In genomic region chr19:15368051-15368632, GRCh38 we compare ENCODE assay signal across 13 cellular contexts.
"Had no signal": no experiment of that assay in that cellular context is flagged by ENCODE, and none has a peak within 500 bp of the region (broad histone marks: within the 10 kb centered on the region; RNA-seq: fewer than 3 reads in every experiment).

No MANE protein-coding gene starts in this region.

- H3K9me3 Mint-ChIP-seq: activated CD4-positive, alpha-beta T cell treated with anti-CD3 and anti-CD28 coated beads, Interleukin-2, amount 10 ng/mL, durations not matched to agents 24 days and 14 days; T-helper 2 cell treated with Interferon-gamma antibody and Interleukin-4, amounts not matched to agents 5 μg/mL and 100 μg/mL, for 36 hours had no signal

- H3K27ac ChIP-seq: hepatocyte, sigmoid colon, tibial nerve had no signal

- H3K9me3 ChIP-seq: sigmoid colon, tibial nerve had no signal

- H3K4me3 ChIP-seq: hepatocyte, sigmoid colon, tibial nerve had no signal

- H3K27ac Mint-ChIP-seq: nephron progenitor cell; T-helper 2 cell treated with Interferon-gamma antibody and Interleukin-4, amounts not matched to agents 5 μg/mL and 100 μg/mL, for 36 hours had no signal

- H3K27me3 ChIP-seq: hepatocyte, sigmoid colon, tibial nerve had no signal

- H3K4me1 Mint-ChIP-seq: nephron progenitor cell had no signal

- H3K4me3 Mint-ChIP-seq: activated CD4-positive, alpha-beta T cell treated with anti-CD3 and anti-CD28 coated beads, Interleukin-2, amount 10 ng/mL, durations not matched to agents 24 days and 14 days; nephron progenitor cell; T-helper 2 cell treated with Interferon-gamma antibody and Interleukin-4, amounts not matched to agents 5 μg/mL and 100 μg/mL, for 36 hours had no signal

- DNase-seq: activated CD4-positive, alpha-beta T cell treated with anti-CD3 and anti-CD28 coated beads, Interleukin-2, amount 10 ng/mL, durations not matched to agents 24 days and 14 days; activated CD4-positive, CD25-positive, alpha-beta regulatory T cell; activated CD8-positive, alpha-beta memory T cell treated with anti-CD3 and anti-CD28 coated beads for 24 hours; activated naive CD4-positive, alpha-beta T cell treated with Interleukin-2 at 50 U/mL for 16 hours; islet precursor cell; nephron progenitor cell; sigmoid colon; stimulated activated CD4-positive, alpha-beta T cell treated with anti-CD3 and anti-CD28 coated beads, Interleukin-2, amount 100 ng/mL, for 24 hours; stimulated activated naive CD4-positive, alpha-beta T cell treated with Interleukin-2 at 50 U/mL for 16 hours; substantia nigra had no signal

- H3K27me3 Mint-ChIP-seq: activated CD4-positive, alpha-beta T cell treated with anti-CD3 and anti-CD28 coated beads, Interleukin-2, amount 10 ng/mL, durations not matched to agents 24 days and 14 days had no signal
